Comparison of ENCODE assay signal across 1 cellular context in genomic region chr12:42237052-42237852, GRCh38.
TF ChIP-seq lines count a peak whose summit lies in the region.

No MANE protein-coding gene starts in this region.

TF ChIP-seq in HepG2, 621 proteins besides CTCF, POLR2A, EP300 and RAD21 (continued from another document and continues in another):
- TF ChIP-seq ZNF710 (CRISPR knock-in tag; IDR thresholded peaks at IDR 0.05; ENCODE audit: borderline replicate concordance) (peak; percentile 56; the same call in 1 of the 2 replicates), ZNF773 (CRISPR knock-in tag; IDR thresholded peaks at IDR 0.05; ENCODE audit: borderline replicate concordance) (no peak), ZSCAN30 (CRISPR knock-in tag; IDR thresholded peaks at IDR 0.05) (no peak), SOX5 (CRISPR knock-in tag; IDR thresholded peaks at IDR 0.05; ENCODE audit: borderline replicate concordance) (no peak), ATF7 (IDR thresholded peaks at IDR 0.05) (no peak), ATF7 (CRISPR knock-in tag; IDR thresholded peaks at IDR 0.05) (no peak), NAIF1 (CRISPR knock-in tag; IDR thresholded peaks at IDR 0.05; ENCODE audit: borderline replicate concordance) (no peak), PHF5A (CRISPR knock-in tag; IDR thresholded peaks at IDR 0.05; ENCODE audit: low read depth, unreplicated experiment) (peak; percentile 59), SRSF4 (IDR thresholded peaks at IDR 0.05; ENCODE audit: low read depth, low read length, poor library complexity, severe bottlenecking) (no peak), ZBTB7B (CRISPR knock-in tag; IDR thresholded peaks at IDR 0.05) (peak; percentile 68; the same call in 1 of the 2 replicates), PAX8 (CRISPR knock-in tag; IDR thresholded peaks at IDR 0.05; ENCODE audit: borderline replicate concordance) (no peak), GMEB1 (CRISPR knock-in tag; IDR thresholded peaks at IDR 0.05; ENCODE audit: borderline replicate concordance) (peak; percentile 50; the same call in 1 of the 2 replicates), ZNF784 (CRISPR knock-in tag; IDR thresholded peaks at IDR 0.05; ENCODE audit: borderline replicate concordance) (no peak), ZNF281 (CRISPR knock-in tag; IDR thresholded peaks at IDR 0.05; ENCODE audit: borderline replicate concordance) (peak; percentile 64; the same call in 1 of the 2 replicates), MTA1 (CRISPR knock-in tag; IDR thresholded peaks at IDR 0.05; ENCODE audit: borderline replicate concordance) (peak; percentile 39; the same call in 1 of the 2 replicates), ZBTB7A (CRISPR knock-in tag; IDR thresholded peaks at IDR 0.05) (peak; percentile 75), RFX3 (CRISPR knock-in tag; IDR thresholded peaks at IDR 0.05) (no peak), ZNF276 (CRISPR knock-in tag; IDR thresholded peaks at IDR 0.05; ENCODE audit: low read depth) (no peak), POGZ (CRISPR knock-in tag; IDR thresholded peaks at IDR 0.05) (peak; percentile 87), CREBL2 (CRISPR knock-in tag; IDR thresholded peaks at IDR 0.05; ENCODE audit: borderline replicate concordance) (no peak), ZNF280D (CRISPR knock-in tag; IDR thresholded peaks at IDR 0.05) (0 out of 2 replicates have a peak, but pooled peaks have one; percentile 50), SOX6 (IDR thresholded peaks at IDR 0.05) (no peak), SOX6 (CRISPR knock-in tag; IDR thresholded peaks at IDR 0.05) (peak; percentile 52), NFAT5 (CRISPR knock-in tag; IDR thresholded peaks at IDR 0.05) (no peak), CEBPZ (IDR thresholded peaks at IDR 0.05; ENCODE audit: low read length) (no peak), ZSCAN5A (CRISPR knock-in tag; IDR thresholded peaks at IDR 0.05; ENCODE audit: borderline replicate concordance) (0 out of 2 replicates have a peak, but pooled peaks have one; percentile 54)
